Comparison of ENCODE assay signal across 11 cellular contexts in the genomic region with DNA sequence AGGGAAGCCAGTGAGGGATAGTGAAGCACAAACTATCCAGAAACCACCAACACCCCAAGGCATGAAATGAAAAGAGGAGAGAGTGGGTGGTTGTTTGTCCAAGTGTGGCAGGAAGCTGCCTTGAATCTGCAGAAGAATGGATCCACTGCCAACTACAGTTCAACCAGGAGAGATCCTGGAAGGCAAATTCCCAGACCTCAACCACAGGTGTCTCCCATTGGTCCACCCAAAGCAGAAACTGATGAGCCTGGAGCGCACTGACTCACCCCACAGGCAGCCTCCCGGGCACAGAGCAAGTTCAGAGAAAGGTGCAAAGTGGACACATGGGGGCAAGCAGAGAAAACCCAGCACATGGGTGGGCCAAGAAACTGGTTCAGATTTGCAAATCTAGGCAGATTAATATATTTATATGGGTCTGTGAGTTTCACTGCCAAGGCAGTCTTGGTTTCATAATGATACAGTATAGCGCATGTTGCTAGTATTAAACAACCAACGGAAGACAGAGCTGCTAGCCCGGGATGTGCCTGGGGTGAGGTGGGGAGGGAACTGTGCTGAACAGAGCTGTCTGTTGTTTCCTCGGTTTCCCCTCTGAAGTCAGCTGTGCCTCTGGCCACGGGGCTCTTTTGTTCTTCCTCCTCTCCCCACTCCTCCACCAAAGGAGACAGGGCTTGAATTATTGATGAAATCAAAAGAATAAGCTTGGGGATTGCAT.
A peak's percentile ranks its signal among the peaks of the same experiment; 100 is the strongest.
DNase-seq lines count a peak whose midpoint lies in the region; ATAC-seq and TF ChIP-seq lines count a peak whose summit lies in the region.
"Had no signal": no experiment of that assay in that cellular context is flagged by ENCODE, and none has a peak within 500 bp of the region (broad histone marks: within the 10 kb centered on the region; RNA-seq: fewer than 3 reads in every experiment).

No MANE protein-coding gene starts in this region.

- H3K9me3 ChIP-seq in GM23248 (ENCODE audit: low read depth): no peaks in the 10 kb centered on the region
- H3K9me3 ChIP-seq in RWPE2 (ENCODE audit: severe bottlenecking): no peaks in the 10 kb centered on the region
- H3K9me3 ChIP-seq in transverse colon: no peaks in the 10 kb centered on the region
- H3K9me3 ChIP-seq: left ventricle myocardium inferior, suprapubic skin, vagina had no signal

- no peak for TF ChIP-seq POLR2A in transverse colon (IDR thresholded peaks at IDR 0.05)

- no peaks in the 10 kb centered on the region for H3K9me2 ChIP-seq in GM23248 (ENCODE audit: insufficient read depth)

- H4K20me1 ChIP-seq in GM23248 (ENCODE audit: insufficient read depth): no peaks in the 10 kb centered on the region

- ATAC-seq in RWPE2 (ENCODE audit: low read depth) (peak; percentile 60), foreskin keratinocyte (peak; percentile 72)

- DNase-seq in GM23248 (peak; percentile 36), RWPE2 (ENCODE audit: low spot score) (no peak), foreskin keratinocyte (peak in 1 of 2 donors; percentile 19), renal cortical epithelial cell (ENCODE audit: low read depth) (peak; percentile 41), SIG-M5 treated with dmso at 0.1 percent for 504 hours (lab: John Stamatoyannopoulos, UW; ENCODE audit: unreplicated experiment) (no peak), transverse colon (no peak)
- DNase-seq in stimulated activated naive CD4-positive, alpha-beta T cell (lab: John Stamatoyannopoulos, UW): no peak

- in situ Hi-C loops in GM23248 (cut with MboI): loop anchor here (25.0 kb wide), 2 partner anchors 658 to 908 kb away; a partner anchor contains a TSS
- in situ Hi-C loops in transverse colon (cut with MboI; ENCODE audit: low pct_ligation_motif_present in 1 of 4, low pct_unique_long_range_greater_than_20kb in 1 of 4, low sequenced_read_pairs in 3 of 4): loop anchor here in 3 of 4 donors (10.0 to 25.0 kb wide), 3 partner anchors 658 to 908 kb away; a partner anchor contains a TSS

- H3K27me3 ChIP-seq in GM23248 (replicated peaks; ENCODE audit: insufficient read depth) (no peaks in the 10 kb centered on the region), RWPE2 (ENCODE audit: insufficient read depth, poor library complexity, severe bottlenecking) (no peaks in the 10 kb centered on the region), foreskin keratinocyte (peaks cover 12% of the 10 kb centered on the region), transverse colon (no peaks in the 10 kb centered on the region)
- H3K27me3 ChIP-seq: dorsolateral prefrontal cortex, suprapubic skin, vagina had no signal

- WGBS in GM23248 (ENCODE audit: low coverage in 1 of 2, low lambda C conversion rate in 2 of 2, missing lambda C conversion rate in 2 of 2), 2 experiments: 79 to 83% methylated on average over 7 of the region's 7 CpGs
- WGBS in transverse colon (ENCODE audit: low coverage in 1 of 2), 2 donors: 78 to 79% methylated on average over 4 to 7 of the region's 7 CpGs

- no peak overlapping the region for H2AFZ ChIP-seq in GM23248

- H3K4me1 ChIP-seq in GM23248 (ENCODE audit: insufficient read depth) (peaks cover 23% of the 10 kb centered on the region), RWPE2 (ENCODE audit: insufficient read depth, poor library complexity, severe bottlenecking) (no peaks in the 10 kb centered on the region), foreskin keratinocyte (no peaks in the 10 kb centered on the region), transverse colon (no peaks in the 10 kb centered on the region)
- H3K4me1 ChIP-seq: left ventricle myocardium inferior, suprapubic skin had no signal

- peak overlapping the region; percentile 39 for H3K4me2 ChIP-seq in GM23248 (ENCODE audit: unreplicated experiment)

- no peak for TF ChIP-seq EP300 in transverse colon (IDR thresholded peaks at IDR 0.05; ENCODE audit: low read depth)

- H3K27ac ChIP-seq in GM23248: no peak overlapping the region
- no peak overlapping the region for H3K27ac ChIP-seq in RWPE2 (ENCODE audit: poor library complexity, severe bottlenecking)
- H3K27ac ChIP-seq in foreskin keratinocyte: no peak overlapping the region
- H3K27ac ChIP-seq in transverse colon: no peak overlapping the region
- H3K27ac ChIP-seq: left ventricle myocardium inferior, suprapubic skin, vagina had no signal

- intact Hi-C loops in transverse colon (cut with DNase I; ENCODE audit: low total_unique reads): no loop called here

- TF ChIP-seq CTCF in RWPE2 (IDR thresholded peaks at IDR 0.05; ENCODE audit: poor library complexity, severe bottlenecking) (no peak), foreskin keratinocyte (conservative IDR thresholded peaks at IDR 0.05) (no peak), transverse colon (IDR thresholded peaks at IDR 0.05) (no peak)

- H3K4me3 ChIP-seq in GM23248 (no peak overlapping the region), RWPE2 (ENCODE audit: severe bottlenecking) (no peak overlapping the region), transverse colon (no peak overlapping the region)
- H3K4me3 ChIP-seq: left ventricle myocardium inferior, suprapubic skin, vagina had no signal

- no peak overlapping the region for H3K9ac ChIP-seq in GM23248

- no peaks in the 10 kb centered on the region for H3K79me2 ChIP-seq in GM23248 (ENCODE audit: insufficient read depth)

- no peaks in the 10 kb centered on the region for H3K36me3 ChIP-seq in GM23248 (ENCODE audit: low read depth)
- no peaks in the 10 kb centered on the region for H3K36me3 ChIP-seq in RWPE2 (ENCODE audit: low read depth)
- no peaks in the 10 kb centered on the region for H3K36me3 ChIP-seq in transverse colon
- H3K36me3 ChIP-seq: left ventricle myocardium inferior, suprapubic skin, vagina had no signal

- H3F3A ChIP-seq in GM23248 (ENCODE audit: insufficient read depth): peaks cover 12% of the 10 kb centered on the region; the same call in 1 of the 2 replicates

Comparison
In these comparisons a context has a peak if more than half of its experiments do, and no peak if none do; other contexts are left out.
1. DNase-seq: peak in GM23248 (single experiment) and renal cortical epithelial cell (single experiment); none in RWPE2 (single experiment), SIG-M5 treated with dmso at 0.1 percent for 504 hours (single experiment), transverse colon (single experiment) and stimulated activated naive CD4-positive, alpha-beta T cell (0 of 6).